19 cellular contexts compared by ENCODE assay signal in genomic region chr22:34068011-34068410, GRCh38.
A peak's percentile ranks its signal among the peaks of the same experiment; 100 is the strongest.
DNase-seq lines count a peak whose midpoint lies in the region; ATAC-seq, FAIRE-seq and TF ChIP-seq lines count a peak whose summit lies in the region.
"Had no signal": no experiment of that assay in that cellular context is flagged by ENCODE, and none has a peak within 500 bp of the region (broad histone marks: within the 10 kb centered on the region; RNA-seq: fewer than 3 reads in every experiment).

No MANE protein-coding gene starts in this region.

- no peaks in the 10 kb centered on the region for H3K4me1 ChIP-seq in right cardiac atrium (ENCODE audit: control insufficient read depth, insufficient read depth, low read length)
- H3K4me1 ChIP-seq: A549, BE2C had no signal

- FAIRE-seq in HTR-8/SVneo (lab: Jason Lieb, UNC): no peak
- FAIRE-seq: A549, GM12878, H1, RCC 7860 had no signal

- H3K4me3 ChIP-seq in WERI-Rb-1 (ENCODE audit: low read depth, low read length): no peak overlapping the region
- H3K4me3 ChIP-seq in right cardiac atrium (ENCODE audit: low read length): no peak overlapping the region
- H3K4me3 ChIP-seq: A549, GM12878 had no signal

- intact Hi-C loops in right cardiac atrium (cut with DNase I): no loop called here

- H3K9me3 ChIP-seq in WERI-Rb-1 (ENCODE audit: severe bottlenecking) (peaks cover 2% of the 10 kb centered on the region), right cardiac atrium (ENCODE audit: control insufficient read depth, low read length) (no peaks in the 10 kb centered on the region)
- H3K9me3 ChIP-seq: A549, BE2C had no signal

- no peak for TF ChIP-seq CTCF in WERI-Rb-1 (IDR thresholded peaks at IDR 0.05; ENCODE audit: low read depth, low read length)

- no peaks in the 10 kb centered on the region for H3K36me3 ChIP-seq in WERI-Rb-1
- H3K36me3 ChIP-seq: BE2C had no signal

- H3K27me3 ChIP-seq in WERI-Rb-1 (ENCODE audit: insufficient read depth, low read depth, severe bottlenecking) (no peaks in the 10 kb centered on the region), right cardiac atrium (ENCODE audit: control insufficient read depth, insufficient read depth) (no peaks in the 10 kb centered on the region)
- H3K27me3 ChIP-seq: BE2C had no signal

- ATAC-seq in right cardiac atrium: no peak
- no peak for ATAC-seq in GM21390 (IDR thresholded peaks at IDR 0.05; ENCODE audit: unreplicated experiment)
- ATAC-seq: A549, GM12878, HCT116 had no signal

- H3K27ac ChIP-seq in WERI-Rb-1 (no peak overlapping the region), right cardiac atrium (ENCODE audit: low read length) (no peak overlapping the region)
- H3K27ac ChIP-seq: A549, KMS-11 had no signal

- DNase-seq in DMS 273 (lab: John Stamatoyannopoulos, UW; ENCODE audit: unreplicated experiment) (peak; percentile 83), NCI-H1694 (lab: John Stamatoyannopoulos, UW) (peak; percentile 76), NCI-H82 (lab: John Stamatoyannopoulos, UW) (peak; percentile 95), WERI-Rb-1 (peak; percentile 58), right cardiac atrium (no peak), HTR-8/SVneo (ENCODE audit: insufficient read length, low spot score) (no peak)
- DNase-seq: BE2C, DND-41, NCI-H1417, NCI-H1930, OCI-M1, T1000 had no signal

- whole genome bisulfite sequencing in right cardiac atrium: 89% methylated on average over 2 of the region's 2 CpGs

Comparison
In these comparisons a context has a peak if more than half of its experiments do, and no peak if none do; other contexts are left out.
1. DNase-seq: peak in DMS 273 (single experiment), NCI-H1694 (single experiment), NCI-H82 (single experiment) and WERI-Rb-1 (single experiment); none in right cardiac atrium (0 of 3) and HTR-8/SVneo (single experiment).